In genomic region chr16:634051-634670, GRCh38 we compare ENCODE assay signal across 1 cellular context.
TF ChIP-seq lines count a peak whose summit lies in the region.

No MANE protein-coding gene starts in this region.

TF ChIP-seq in HCT116, 20 proteins besides CTCF, POLR2A, EP300 and RAD21:
- TF ChIP-seq SRF (IDR thresholded peaks at IDR 0.05; ENCODE audit: low read depth): no peak
- no peak for TF ChIP-seq ZBTB33 (IDR thresholded peaks at IDR 0.05; ENCODE audit: extremely low read depth, insufficient replicate concordance, low read length)
- TF ChIP-seq REST (IDR thresholded peaks at IDR 0.05; ENCODE audit: low read depth): no peak
- no peak for TF ChIP-seq ZFX (IDR thresholded peaks at IDR 0.05)
- TF ChIP-seq ATF3 (IDR thresholded peaks at IDR 0.05): no peak
- no peak for TF ChIP-seq SIN3A (IDR thresholded peaks at IDR 0.05; ENCODE audit: low read depth)
- TF ChIP-seq CBX3 (IDR thresholded peaks at IDR 0.05; ENCODE audit: low read depth): no peak
- TF ChIP-seq FOSL1 (IDR thresholded peaks at IDR 0.05; ENCODE audit: low read depth): no peak
- no peak for TF ChIP-seq POLR2AphosphoS5 (IDR thresholded peaks at IDR 0.05; ENCODE audit: low read depth, low read length)
